Comparison of ENCODE assay signal across 8 cellular contexts in genomic region chr15:77002954-77003912, GRCh38. TPM values are rescaled to one million over a fixed set of nuclear protein-coding genes. Genes with fewer than 3 reads are reported as not detected.
DNase-seq lines count a peak whose midpoint lies in the region; ATAC-seq, FAIRE-seq and TF ChIP-seq lines count a peak whose summit lies in the region.

No MANE protein-coding gene starts in this region.

- peaks cover 20% of the 10 kb centered on the region for H3K36me3 ChIP-seq in CD4-positive, alpha-beta memory T cell (ENCODE audit: insufficient read depth, low read length)
- peaks cover 7% of the 10 kb centered on the region for H3K36me3 ChIP-seq in OCI-LY3 (replicated peaks; ENCODE audit: low read depth, low read length)

- CTCF ChIA-PET in CD4-positive, alpha-beta memory T cell (lab: Charles Lee; ENCODE audit: partially characterized antibody), result interaction anchor here (0.8 to 2.8 kb wide), 5 partner anchors 10 to 540 kb away, joined by 3 to 10 read pairs (median 4); no protein-coding TSS in a partner anchor

- no peaks in the 10 kb centered on the region for H3K27me3 Mint-ChIP-seq in CD4-positive, alpha-beta memory T cell
- H3K27me3 Mint-ChIP-seq in H9 (ENCODE audit: low read depth), result peaks cover 2% of the 10 kb centered on the region

- H3K27me3 ChIP-seq in CD4-positive, alpha-beta memory T cell (ENCODE audit: insufficient read depth, low read length), result no peaks in the 10 kb centered on the region
- H3K27me3 ChIP-seq in OCI-LY3 (ENCODE audit: low read depth, low read length) (no peaks in the 10 kb centered on the region), H9 (ENCODE audit: insufficient read depth, low read length) (no peaks in the 10 kb centered on the region)

- no peak overlapping the region for H2BK5ac ChIP-seq in H9 (ENCODE audit: insufficient read length, low read length)

- H3K18ac ChIP-seq in H9 (ENCODE audit: insufficient read length, low read depth, low read length), result no peak overlapping the region

- no peak overlapping the region for H3K14ac ChIP-seq in H9 (ENCODE audit: insufficient read depth, low read length)

- H4K91ac ChIP-seq in H9 (ENCODE audit: insufficient read length, low read depth, low read length), result no peak overlapping the region

- H3K4me1 ChIP-seq in CD4-positive, alpha-beta memory T cell (ENCODE audit: insufficient read depth, low read length), result peaks cover 98% of the 10 kb centered on the region
- H3K4me1 ChIP-seq in OCI-LY3 (ENCODE audit: low read length), result peaks cover 24% of the 10 kb centered on the region
- H3K4me1 ChIP-seq in H9 (ENCODE audit: insufficient read depth, low read length), result no peaks in the 10 kb centered on the region

- H3K4ac ChIP-seq in H9 (ENCODE audit: low read depth, low read length), result no peak overlapping the region

- H2BK20ac ChIP-seq in H9 (ENCODE audit: low read depth, low read length, poor library complexity, severe bottlenecking), result no peak overlapping the region

- H3K4me3 Mint-ChIP-seq in CD4-positive, alpha-beta memory T cell, result peak overlapping the region; percentile 69 to 85 (median 80)
- no peak overlapping the region for H3K4me3 Mint-ChIP-seq in H9

- H3K9ac ChIP-seq in OCI-LY3 (ENCODE audit: low read length) (peak overlapping the region; percentile 7; the same call in 1 of the 2 replicates), H9 (ENCODE audit: extremely low read depth, insufficient read length, low read length) (no peak overlapping the region)

- H3K9me3 Mint-ChIP-seq in CD4-positive, alpha-beta memory T cell, result no peaks in the 10 kb centered on the region
- peaks cover 5 to 9% of the 10 kb centered on the region in 2 donors for H3K9me3 Mint-ChIP-seq in activated naive CD4-positive, alpha-beta T cell treated with anti-CD3 and anti-CD28 coated beads, Interleukin-2, amount 50 U/mL, for 72 hours
- no peaks in the 10 kb centered on the region for H3K9me3 Mint-ChIP-seq in H9

- H3K56ac ChIP-seq in H9 (ENCODE audit: insufficient read length, low read depth, low read length), result no peak overlapping the region

- H2AFZ ChIP-seq in OCI-LY3 (ENCODE audit: low read depth, low read length) (no peak overlapping the region), H9 (ENCODE audit: low read length) (no peak overlapping the region)

- intact Hi-C loops in CD4-positive, alpha-beta memory T cell (cut with micrococcal nuclease), result loop anchor here (1.0 kb wide), 2 partner anchors 8 to 10 kb away; partner anchors contain the start of gene PSTPIP1
- intact Hi-C loops in sciatic nerve (cut with DNase I), result no loop called here

- H2BK120ac ChIP-seq in H9 (ENCODE audit: low read depth, low read length, poor library complexity, severe bottlenecking), result no peak overlapping the region

- H3K27ac Mint-ChIP-seq in CD4-positive, alpha-beta memory T cell, result peak overlapping the region; percentile 92 to 96 (median 94)
- H3K27ac Mint-ChIP-seq in activated naive CD4-positive, alpha-beta T cell treated with anti-CD3 and anti-CD28 coated beads, Interleukin-2, amount 50 U/mL, for 72 hours, result peak overlapping the region; percentile 79 to 91
- peak overlapping the region in 1 of 3 experiments; percentile 26; a peak in 2 of 7 replicates for H3K27ac Mint-ChIP-seq in H9

- H3K79me2 ChIP-seq in OCI-LY3 (ENCODE audit: low read length) (no peaks in the 10 kb centered on the region), H9 (ENCODE audit: insufficient read depth, low read length) (no peaks in the 10 kb centered on the region)

- no peak overlapping the region for H3T11ph ChIP-seq in H9 (ENCODE audit: low read length)

- no peaks in the 10 kb centered on the region for H3K79me1 ChIP-seq in H9 (ENCODE audit: insufficient read depth, low read depth, low read length, poor library complexity, severe bottlenecking)

- no peaks in the 10 kb centered on the region for H3K23me2 ChIP-seq in H9 (ENCODE audit: insufficient read length, low read depth, low read length, poor library complexity, severe bottlenecking)

- no peak overlapping the region for H4K8ac ChIP-seq in H9 (replicated peaks; ENCODE audit: insufficient read length, low read depth, low read length)

- no peak overlapping the region for H2BK15ac ChIP-seq in H9 (ENCODE audit: low read depth, low read length)

- no peaks in the 10 kb centered on the region for H3K9me3 ChIP-seq in CD4-positive, alpha-beta memory T cell (ENCODE audit: control insufficient read depth in 1 of 2, low read length in 2 of 2)
- H3K9me3 ChIP-seq in OCI-LY3 (ENCODE audit: insufficient read depth, low read length) (no peaks in the 10 kb centered on the region), H9 (ENCODE audit: control insufficient read depth, low read depth, low read length) (no peaks in the 10 kb centered on the region)

- no peak overlapping the region for H2AK5ac ChIP-seq in H9 (ENCODE audit: insufficient read length, low read length)

- H3K4me2 ChIP-seq in OCI-LY3 (ENCODE audit: low read length) (peak overlapping the region; percentile 59), H9 (ENCODE audit: insufficient read depth, insufficient read length, low read length) (no peak overlapping the region)

- peak overlapping the region in 1 of 2 donors; percentile 33 for H3K4me3 ChIP-seq in CD4-positive, alpha-beta memory T cell (ENCODE audit: low read length in 2 of 2)
- H3K4me3 ChIP-seq in OCI-LY3 (ENCODE audit: low read length), result 0 out of 2 replicates have a peak overlapping the region, but pooled peaks have one; percentile 10

- ATAC-seq in HG02571 (IDR thresholded peaks at IDR 0.05; ENCODE audit: unreplicated experiment) (peak; percentile 86), sciatic nerve (peak; percentile 83)
- ATAC-seq in activated naive CD4-positive, alpha-beta T cell treated with anti-CD3 and anti-CD28 coated beads, Interleukin-2, amount 50 U/mL, for 72 hours, result peak; percentile 87 to 89

- H2BK12ac ChIP-seq in H9 (ENCODE audit: insufficient read length, low read depth, low read length), result no peak overlapping the region

- H4K5ac ChIP-seq in H9 (ENCODE audit: insufficient read length, low read depth, low read length), result no peak overlapping the region

- DNase-seq in CD4-positive, alpha-beta memory T cell, result peak; percentile 71 to 88 (median 76)
- DNase-seq in activated naive CD4-positive, alpha-beta T cell treated with anti-CD3 and anti-CD28 coated beads, Interleukin-2, amount 50 U/mL, for 72 hours (ENCODE audit: low spot score in 2 of 2), result peak; percentile 59 to 84
- DNase-seq in sciatic nerve (ENCODE audit: low spot score) (no peak), frontal cortex (ENCODE audit: low spot score in 2 of 2) (no peak), AG08395 (ENCODE audit: low spot score) (no peak), H9 (no peak)

- H4K20me1 ChIP-seq in OCI-LY3 (ENCODE audit: insufficient read depth, low read length) (peaks cover 13% of the 10 kb centered on the region; the same call in 1 of the 2 replicates), H9 (ENCODE audit: control insufficient read depth, insufficient read depth, insufficient read length) (no peaks in the 10 kb centered on the region)

- H3K36me3 Mint-ChIP-seq in CD4-positive, alpha-beta memory T cell, result peaks cover 11 to 58% of the 10 kb centered on the region in 2 donors
- H3K36me3 Mint-ChIP-seq in activated naive CD4-positive, alpha-beta T cell treated with anti-CD3 and anti-CD28 coated beads, Interleukin-2, amount 50 U/mL, for 72 hours, result peaks cover 15 to 59% of the 10 kb centered on the region in 2 donors
- H3K36me3 Mint-ChIP-seq in H9 (ENCODE audit: insufficient read depth in 1 of 3, low read depth in 3 of 3), result no peaks in the 10 kb centered on the region

- TF ChIP-seq CTCF in OCI-LY3 (IDR thresholded peaks at IDR 0.05; ENCODE audit: low read depth, low read length) (no peak), H9 (conservative IDR thresholded peaks at IDR 0.05) (no peak)

- peaks cover 53 to 96% (median 80%) of the 10 kb centered on the region in 4 donors for H3K4me1 Mint-ChIP-seq in CD4-positive, alpha-beta memory T cell
- H3K4me1 Mint-ChIP-seq in H9, result no peaks in the 10 kb centered on the region

- FAIRE-seq in frontal cortex (lab: Jason Lieb, UNC), result no peak

- WGBS in H9 (ENCODE audit: extremely low coverage, insufficient read length, low lambda C conversion rate), result no CpG with 5 or more reads among the region's 16 CpGs

- H3K27ac ChIP-seq in CD4-positive, alpha-beta memory T cell (ENCODE audit: low read depth, low read length), result peak overlapping the region; percentile 68
- H3K27ac ChIP-seq in OCI-LY3 (ENCODE audit: low read length) (peak overlapping the region; percentile 32; the same call in 1 of the 2 replicates), H9 (ENCODE audit: insufficient read length, low read depth, low read length) (no peak overlapping the region)

- POLR2A ChIA-PET in CD4-positive, alpha-beta memory T cell (lab: Charles Lee; ENCODE audit: partially characterized antibody), result interaction anchor here (0.8 to 6.3 kb wide), 12 partner anchors 7 to 99 kb away, joined by 3 to 86 read pairs (median 5); partner anchors contain the start of gene PSTPIP1

- H3K23ac ChIP-seq in H9 (ENCODE audit: insufficient read length, low read depth, low read length), result no peak overlapping the region

RNA-seq across cellular contexts. Expression of gene PSTPIP1, which starts 8.3 kb away (rescaled TPM):
- 100 to 1,000 TPM; 225 to 233 TPM for total RNA-seq in CD4-positive, alpha-beta memory T cell
- 10 to 100 TPM; 62.4 to 63.3 TPM for polyA plus RNA-seq in CD4-positive, alpha-beta memory T cell
- total RNA-seq in activated naive CD4-positive, alpha-beta T cell treated with anti-CD3 and anti-CD28 coated beads, Interleukin-2, amount 50 U/mL, for 72 hours, result 100 to 1,000 TPM in 1 of 2 donors, 10 to 100 TPM in 1; 95.5 to 149 TPM
- total RNA-seq in sciatic nerve (17.7 TPM), frontal cortex (0.41 TPM), H9 (2021) (1.1 and 1.8 TPM in 2 replicates)

Comparison
In these comparisons a context has a peak if more than half of its experiments do, and no peak if none do; other contexts are left out.
1. DNase-seq: peak in CD4-positive, alpha-beta memory T cell (5 of 5) and activated naive CD4-positive, alpha-beta T cell treated with anti-CD3 and anti-CD28 coated beads, Interleukin-2, amount 50 U/mL, for 72 hours (2 of 2); none in sciatic nerve (single experiment), frontal cortex (0 of 2), AG08395 (single experiment) and H9 (single experiment).
2. H3K4me3 Mint-ChIP-seq: peak in CD4-positive, alpha-beta memory T cell (8 of 8); none in H9 (0 of 2).
3. Peak in every context shown above with its lines, with median percentiles within 50 percentile points of each other: ATAC-seq.